ENCODE assay signal across 17 cellular contexts in genomic region chr16:10729104-10729503, GRCh38. TPM values are rescaled to one million over a fixed set of nuclear protein-coding genes. Genes with fewer than 3 reads are reported as not detected.
DNase-seq lines count a peak whose midpoint lies in the region; ATAC-seq, FAIRE-seq and TF ChIP-seq lines count a peak whose summit lies in the region.
"Had no signal": no experiment of that assay in that cellular context is flagged by ENCODE, and none has a peak within 500 bp of the region (broad histone marks: within the 10 kb centered on the region; RNA-seq: fewer than 3 reads in every experiment).

No MANE protein-coding gene starts in this region.

- H3K4me1 ChIP-seq in SK-N-SH (ENCODE audit: control insufficient read depth in 1 of 2, insufficient read depth in 2 of 2, low read depth in 1 of 2, low read length in 1 of 2) (peaks cover 0 to 8% of the 10 kb centered on the region in 2 experiments; a peak in 1 of 4 replicates), HepG2 (ENCODE audit: insufficient read depth, low read length) (peaks cover 35% of the 10 kb centered on the region)
- H3K4me1 ChIP-seq: BLaER1 had no signal

- peak overlapping the region; percentile 24; the same call in 1 of the 2 replicates for H3K4me2 ChIP-seq in SK-N-SH
- H3K4me2 ChIP-seq in HepG2 (ENCODE audit: low read depth, low read length), result no peak overlapping the region
- H3K4me2 ChIP-seq: BLaER1 had no signal

- H3K9me2 ChIP-seq in SK-N-SH, result no peaks in the 10 kb centered on the region

- TF ChIP-seq EP300 in SK-N-SH (IDR thresholded peaks at IDR 0.05; ENCODE audit: borderline replicate concordance in 1 of 2, low read depth in 1 of 2, low read length in 1 of 2), result no peak
- no peak for TF ChIP-seq EP300 in HepG2 (IDR thresholded peaks at IDR 0.05; ENCODE audit: low read depth in 2 of 2, low read length in 2 of 2)
- TF ChIP-seq EP300 in HepG2 (CRISPR knock-in tag; IDR thresholded peaks at IDR 0.05; ENCODE audit: borderline replicate concordance), result no peak

- intact Hi-C loops in HepG2 (cut with micrococcal nuclease; ENCODE audit: unreplicated experiment), result loop anchor here (2.0 kb wide), 1 partner anchor 148 kb away; the partner anchor contains the start of gene EMP2

- H3K9ac ChIP-seq in SK-N-SH (no peak overlapping the region), HepG2 (ENCODE audit: insufficient read depth, low read depth, low read length) (no peak overlapping the region)
- H3K9ac ChIP-seq: BLaER1 had no signal

- no peaks in the 10 kb centered on the region for H3K36me3 Mint-ChIP-seq in activated naive CD8-positive, alpha-beta T cell treated with anti-CD3 and anti-CD28 coated beads, Interleukin-2, amount 50 U/mL, for 24 hours (ENCODE audit: low read depth)
- no peaks in the 10 kb centered on the region for H3K36me3 Mint-ChIP-seq in activated naive CD8-positive, alpha-beta T cell treated with anti-CD3 and anti-CD28 coated beads for 36 hours

- H3K27me3 Mint-ChIP-seq in activated naive CD8-positive, alpha-beta T cell treated with anti-CD3 and anti-CD28 coated beads, Interleukin-2, amount 50 U/mL, for 24 hours, result no peaks in the 10 kb centered on the region
- H3K27me3 Mint-ChIP-seq in activated naive CD8-positive, alpha-beta T cell treated with anti-CD3 and anti-CD28 coated beads for 36 hours, result no peaks in the 10 kb centered on the region
- H3K27me3 Mint-ChIP-seq: CD8-positive, alpha-beta memory T cell had no signal

- no peaks in the 10 kb centered on the region for H3K36me3 ChIP-seq in SK-N-SH (replicated peaks in 1 of 2; ENCODE audit: control insufficient read depth in 1 of 2, insufficient read depth in 2 of 2, low read length in 1 of 2)
- no peaks in the 10 kb centered on the region for H3K36me3 ChIP-seq in HepG2 (replicated peaks in 1 of 2; ENCODE audit: control insufficient read depth in 1 of 2, insufficient read depth in 2 of 2, low read length in 2 of 2)
- H3K36me3 ChIP-seq: BLaER1 had no signal

- WGBS in SK-N-SH (ENCODE audit: low lambda C conversion rate), result 82% methylated on average over 7 of the region's 7 CpGs
- WGBS in HepG2 (ENCODE audit: low lambda C conversion rate), result 76% methylated on average over 7 of the region's 7 CpGs

- no peaks in the 10 kb centered on the region for H3K4me1 Mint-ChIP-seq in activated naive CD8-positive, alpha-beta T cell treated with anti-CD3 and anti-CD28 coated beads, Interleukin-2, amount 50 U/mL, for 24 hours
- no peaks in the 10 kb centered on the region for H3K4me1 Mint-ChIP-seq in activated naive CD8-positive, alpha-beta T cell treated with anti-CD3 and anti-CD28 coated beads for 36 hours
- H3K4me1 Mint-ChIP-seq: CD8-positive, alpha-beta memory T cell had no signal

- TF ChIP-seq CTCF in SK-N-SH (IDR thresholded peaks at IDR 0.05), result no peak
- TF ChIP-seq CTCF in HepG2 (CRISPR knock-in tag; IDR thresholded peaks at IDR 0.05), result no peak

- in situ Hi-C loops in HepG2 (cut with HindIII; ENCODE audit: extremely low pct_ligation_motif_present, low pct_unique_long_range_greater_than_20kb), result no loop called here
- in situ Hi-C loops in ACHN (cut with HindIII; ENCODE audit: low pct_ligation_motif_present, low pct_unique_long_range_greater_than_20kb, low sequenced_read_pairs), result loop anchor here (25.0 kb wide), 2 partner anchors 208 to 217 kb away; partner anchors contain the start of genes CLEC16A and DEXI

- peak; percentile 7 for ATAC-seq in activated naive CD8-positive, alpha-beta T cell treated with anti-CD3 and anti-CD28 coated beads, Interleukin-2, amount 50 U/mL, for 24 hours
- ATAC-seq in HepG2 (no peak), GM21723 (IDR thresholded peaks at IDR 0.05; ENCODE audit: unreplicated experiment) (no peak), GM19035 (IDR thresholded peaks at IDR 0.05; ENCODE audit: unreplicated experiment) (no peak)

- no peak for TF ChIP-seq POLR2A in HepG2 (IDR thresholded peaks at IDR 0.05; ENCODE audit: insufficient read depth in 1 of 2, low read depth in 2 of 2, low read length in 2 of 2)

- H3K9me3 Mint-ChIP-seq in activated naive CD8-positive, alpha-beta T cell treated with anti-CD3 and anti-CD28 coated beads, Interleukin-2, amount 50 U/mL, for 24 hours, result peaks cover 4% of the 10 kb centered on the region
- no peaks in the 10 kb centered on the region for H3K9me3 Mint-ChIP-seq in activated naive CD8-positive, alpha-beta T cell treated with anti-CD3 and anti-CD28 coated beads for 36 hours

- H3K27ac Mint-ChIP-seq in activated naive CD8-positive, alpha-beta T cell treated with anti-CD3 and anti-CD28 coated beads, Interleukin-2, amount 50 U/mL, for 24 hours, result no peak overlapping the region
- H3K27ac Mint-ChIP-seq in activated naive CD8-positive, alpha-beta T cell treated with anti-CD3 and anti-CD28 coated beads for 36 hours, result no peak overlapping the region
- H3K27ac Mint-ChIP-seq: CD8-positive, alpha-beta memory T cell had no signal

- FAIRE-seq in HepG2 (lab: Jason Lieb, UNC), result no peak
- FAIRE-seq: D721Med had no signal

- H4K20me1 ChIP-seq in SK-N-SH (ENCODE audit: insufficient read depth) (no peaks in the 10 kb centered on the region), HepG2 (ENCODE audit: insufficient read depth, low read length) (no peaks in the 10 kb centered on the region)
- H4K20me1 ChIP-seq: BLaER1 had no signal

- DNase-seq in activated naive CD8-positive, alpha-beta T cell treated with anti-CD3 and anti-CD28 coated beads, Interleukin-2, amount 50 U/mL, for 24 hours, result no peak
- DNase-seq in activated naive CD8-positive, alpha-beta T cell treated with anti-CD3 and anti-CD28 coated beads for 36 hours, result no peak
- DNase-seq in SK-N-SH (no peak), HepG2 (ENCODE audit: low spot score) (no peak), substantia nigra (lab: John Stamatoyannopoulos, UW) (no peak), ACHN (no peak)
- DNase-seq: 8988T; CD8-positive, alpha-beta memory T cell; DMS79; GOT3; NCI-H1105 treated with DMSO at 0.1 percent for 48 hours; SIG-M5 had no signal

- BruUV-seq in HepG2 (replicated peaks; lab: Mats Ljungman, UMichigan), result no TSS peak

- TF ChIP-seq RAD21 in SK-N-SH (IDR thresholded peaks at IDR 0.05; ENCODE audit: low read length) (no peak), HepG2 (CRISPR knock-in tag; IDR thresholded peaks at IDR 0.05) (no peak)

- H3K79me2 ChIP-seq in SK-N-SH (ENCODE audit: insufficient read depth) (no peaks in the 10 kb centered on the region), HepG2 (ENCODE audit: insufficient read depth, low read length) (no peaks in the 10 kb centered on the region)

- POLR2A ChIA-PET in SK-N-SH (lab: Yijun Ruan, JAX) (no interaction called here), HepG2 (lab: Yijun Ruan, JAX) (interaction anchor here (0.9 to 1.7 kb wide), 3 partner anchors 15 to 209 kb away, joined by 3 to 9 read pairs (median 3); partner anchors contain the start of genes EMP2 and NUBP1)

- no peak overlapping the region for H3K4me3 ChIP-seq in SK-N-SH (ENCODE audit: low read depth in 2 of 2, low read length in 1 of 2)
- H3K4me3 ChIP-seq in HepG2 (replicated peaks in 1 of 3; ENCODE audit: insufficient read depth in 1 of 3, low read depth in 2 of 3, low read length in 3 of 3), result no peak overlapping the region
- H3K4me3 ChIP-seq: BLaER1 had no signal

- H3K9me3 ChIP-seq in SK-N-SH (no peaks in the 10 kb centered on the region), HepG2 (ENCODE audit: low read length) (0 out of 2 replicates have a peak, but pooled peaks cover 3% of the 10 kb centered on the region)

- H3K27ac ChIP-seq in SK-N-SH (ENCODE audit: low read depth in 2 of 2, low read length in 1 of 2), result no peak overlapping the region
- H3K27ac ChIP-seq in HepG2 (ENCODE audit: extremely low read length, insufficient read depth, low read length), result no peak overlapping the region
- no peak overlapping the region for H3K27ac ChIP-seq in substantia nigra (ENCODE audit: low read depth, low read length, poor library complexity, severe bottlenecking)
- H3K27ac ChIP-seq: BLaER1 had no signal

- H3K27me3 ChIP-seq in SK-N-SH (ENCODE audit: insufficient read depth) (no peaks in the 10 kb centered on the region), HepG2 (ENCODE audit: control insufficient read depth in 1 of 2, insufficient read depth in 2 of 2, low read length in 2 of 2) (no peaks in the 10 kb centered on the region)
- H3K27me3 ChIP-seq: BLaER1 had no signal

- H2AFZ ChIP-seq in SK-N-SH (ENCODE audit: low read depth) (no peak overlapping the region), HepG2 (ENCODE audit: low read length) (no peak overlapping the region)

- no peaks in the 10 kb centered on the region for H3F3A ChIP-seq in SK-N-SH (replicated peaks; ENCODE audit: insufficient read depth)

- CTCF ChIA-PET in SK-N-SH (lab: Yijun Ruan, JAX) (interaction anchor here (0.6 to 1.6 kb wide), 2 partner anchors 214 to 215 kb away, joined by 3 to 4 read pairs; no protein-coding TSS in a partner anchor), HepG2 (lab: Yijun Ruan, JAX; ENCODE audit: low intra/inter-chr PET ratio, low total read pairs) (no interaction called here)

- no peak overlapping the region for H3K4me3 Mint-ChIP-seq in activated naive CD8-positive, alpha-beta T cell treated with anti-CD3 and anti-CD28 coated beads, Interleukin-2, amount 50 U/mL, for 24 hours
- H3K4me3 Mint-ChIP-seq in activated naive CD8-positive, alpha-beta T cell treated with anti-CD3 and anti-CD28 coated beads for 36 hours, result no peak overlapping the region
- H3K4me3 Mint-ChIP-seq: CD8-positive, alpha-beta memory T cell had no signal

RNA-seq across cellular contexts. Expression of gene NUBP1, which starts 14.5 kb away (rescaled TPM):
- 10 to 100 TPM; 24.3 to 26.7 TPM for total RNA-seq in activated naive CD8-positive, alpha-beta T cell treated with anti-CD3 and anti-CD28 coated beads for 36 hours
- polyA plus RNA-seq in SK-N-SH (2012; rRNA removed) (40.7 and 49.8 TPM in 2 replicates), HepG2 (2011; rRNA removed) (53.5 and 53.9 TPM in 2 replicates)
- 40.5 and 41.4 TPM in 2 replicates for polyA plus RNA-seq in SK-N-SH (2012; cell fraction: cytosol; rRNA removed)
- 19.7 and 25.3 TPM in 2 replicates for polyA plus RNA-seq in SK-N-SH (2012; cell fraction: nucleus; rRNA removed)
- total RNA-seq in HepG2 (2016; rRNA removed; fragmentation: Illumina TruSeq; extraction: Trizol), result 70.4 and 85.8 TPM in 2 replicates
- 16.4 and 18.5 TPM in 2 replicates for total RNA-seq in HepG2 (2016; cell fraction: cytosol; rRNA removed; fragmentation: Illumina TruSeq; extraction: Trizol; ENCODE audit: low read depth)
- 72.4 and 82.8 TPM in 2 replicates for total RNA-seq in HepG2 (2016; cell fraction: insoluble cytoplasmic fraction; rRNA removed; fragmentation: Illumina TruSeq; extraction: Trizol)
- 22.6 and 30.6 TPM in 2 replicates for total RNA-seq in HepG2 (2016; cell fraction: membrane; rRNA removed; fragmentation: Illumina TruSeq; extraction: Trizol)
- total RNA-seq in HepG2 (2016; cell fraction: nucleus; rRNA removed; fragmentation: Illumina TruSeq; extraction: Trizol), result 19.6 and 33.1 TPM in 2 replicates
- 62.7 and 64.9 TPM in 2 replicates for polyA plus RNA-seq in HepG2 (2011; cell fraction: cytosol; rRNA removed)
- polyA plus RNA-seq in HepG2 (2011; cell fraction: nucleus; rRNA removed), result 24.6 and 28.0 TPM in 2 replicates
- 50.9 and 51.9 TPM in 2 replicates for polyA plus RNA-seq in HepG2 (2012)
- polyA plus RNA-seq in HepG2 (2016; cell fraction: cytosol; fragmentation: Illumina TruSeq; extraction: Trizol; ENCODE audit: low read depth), result 11.7 and 13.3 TPM in 2 replicates
- 83.5 and 86.0 TPM in 2 replicates for polyA plus RNA-seq in HepG2 (2016; cell fraction: insoluble cytoplasmic fraction; fragmentation: Illumina TruSeq; extraction: Trizol; ENCODE audit: low read depth)
- polyA plus RNA-seq in HepG2 (2016; cell fraction: membrane; fragmentation: Illumina TruSeq; extraction: Trizol; ENCODE audit: low read depth), result 23.4 and 24.0 TPM in 2 replicates
- 45.2 and 55.4 TPM in 2 replicates for polyA plus RNA-seq in HepG2 (2016; cell fraction: nucleus; fragmentation: Illumina TruSeq; extraction: Trizol; ENCODE audit: insufficient read depth, low read depth)
- 26.5 and 26.6 TPM in 2 replicates for polyA minus RNA-seq in HepG2 (2011; rRNA and poly(A)+ RNA removed; ENCODE audit: low replicate concordance)
- polyA minus RNA-seq in HepG2 (2011; cell fraction: cytosol; rRNA and poly(A)+ RNA removed), result 21.1 and 23.4 TPM in 2 replicates
- 14.0 and 17.6 TPM in 2 replicates for polyA minus RNA-seq in HepG2 (2011; cell fraction: nucleus; rRNA and poly(A)+ RNA removed)

RNA-seq across cellular contexts. Expression of gene TEKT5, which starts 34.4 kb away (rescaled TPM):
- total RNA-seq in activated naive CD8-positive, alpha-beta T cell treated with anti-CD3 and anti-CD28 coated beads for 36 hours, result not detected
- polyA plus RNA-seq in SK-N-SH (2012; rRNA removed) (not detected in 2 replicates), HepG2 (2011; rRNA removed) (0.16 and 0.25 TPM in 2 replicates)
- 0.04 and 0.09 TPM in 2 replicates for polyA plus RNA-seq in SK-N-SH (2012; cell fraction: cytosol; rRNA removed)
- 0.31 and 0.33 TPM in 2 replicates for polyA plus RNA-seq in SK-N-SH (2012; cell fraction: nucleus; rRNA removed)
- total RNA-seq in HepG2 (2016; rRNA removed; fragmentation: Illumina TruSeq; extraction: Trizol), result not detected in 2 replicates
- not detected in 2 replicates for total RNA-seq in HepG2 (2016; cell fraction: cytosol; rRNA removed; fragmentation: Illumina TruSeq; extraction: Trizol; ENCODE audit: low read depth)
- total RNA-seq in HepG2 (2016; cell fraction: insoluble cytoplasmic fraction; rRNA removed; fragmentation: Illumina TruSeq; extraction: Trizol), result not detected in 2 replicates
- total RNA-seq in HepG2 (2016; cell fraction: membrane; rRNA removed; fragmentation: Illumina TruSeq; extraction: Trizol), result not detected in 2 replicates
- total RNA-seq in HepG2 (2016; cell fraction: nucleus; rRNA removed; fragmentation: Illumina TruSeq; extraction: Trizol), result not detected in 2 replicates
- 0.08 TPM in 1 of 2 replicates, not detected in the other for polyA plus RNA-seq in HepG2 (2011; cell fraction: cytosol; rRNA removed)
- polyA plus RNA-seq in HepG2 (2011; cell fraction: nucleus; rRNA removed), result 0.12 and 0.16 TPM in 2 replicates
- polyA plus RNA-seq in HepG2 (2012), result 0.39 and 0.84 TPM in 2 replicates
- polyA plus RNA-seq in HepG2 (2016; cell fraction: cytosol; fragmentation: Illumina TruSeq; extraction: Trizol; ENCODE audit: low read depth), result not detected in 2 replicates
- not detected in 2 replicates for polyA plus RNA-seq in HepG2 (2016; cell fraction: insoluble cytoplasmic fraction; fragmentation: Illumina TruSeq; extraction: Trizol; ENCODE audit: low read depth)
- polyA plus RNA-seq in HepG2 (2016; cell fraction: membrane; fragmentation: Illumina TruSeq; extraction: Trizol; ENCODE audit: low read depth), result not detected in 2 replicates
- polyA plus RNA-seq in HepG2 (2016; cell fraction: nucleus; fragmentation: Illumina TruSeq; extraction: Trizol; ENCODE audit: insufficient read depth, low read depth), result not detected in 2 replicates
- not detected in 2 replicates for polyA minus RNA-seq in HepG2 (2011; rRNA and poly(A)+ RNA removed; ENCODE audit: low replicate concordance)
- polyA minus RNA-seq in HepG2 (2011; cell fraction: cytosol; rRNA and poly(A)+ RNA removed), result not detected in 2 replicates
- polyA minus RNA-seq in HepG2 (2011; cell fraction: nucleus; rRNA and poly(A)+ RNA removed), result 0.64 and 1.2 TPM in 2 replicates
- total RNA-seq: CD8-positive, alpha-beta memory T cell; HT-29 had no signal
- polyA plus RNA-seq: CD8-positive, alpha-beta memory T cell had no signal
